In genomic region chr12:54018608-54018984, GRCh38 we compare ENCODE assay signal across 9 cellular contexts. TPM values are rescaled to one million over a fixed set of nuclear protein-coding genes. Genes with fewer than 3 reads are reported as not detected.
A peak's percentile ranks its signal among the peaks of the same experiment; 100 is the strongest.
DNase-seq lines count a peak whose midpoint lies in the region; ATAC-seq and TF ChIP-seq lines count a peak whose summit lies in the region.
"Had no signal": no experiment of that assay in that cellular context is flagged by ENCODE, and none has a peak within 500 bp of the region (broad histone marks: within the 10 kb centered on the region; RNA-seq: fewer than 3 reads in every experiment).

No MANE protein-coding gene starts in this region.

- H3K4me3 ChIP-seq in SJCRH30 (peak overlapping the region; percentile 69), iPS-18c (ENCODE audit: insufficient read depth, low read depth, low read length) (peak overlapping the region; percentile 34; the same call in 1 of the 2 replicates)

- no peaks in the 10 kb centered on the region for H3K36me3 ChIP-seq in SJCRH30

- no peaks in the 10 kb centered on the region for H3K27me3 ChIP-seq in SJCRH30

- H3K27ac ChIP-seq in SJCRH30 = peak overlapping the region; percentile 82

- no peak for TF ChIP-seq CTCF in type B pancreatic cell (conservative IDR thresholded peaks at IDR 0.05)

- no peaks in the 10 kb centered on the region for H3K9me3 ChIP-seq in SJCRH30 (replicated peaks)
- peaks cover 2% of the 10 kb centered on the region for H3K9me3 ChIP-seq in iPS-18c (ENCODE audit: control insufficient read depth, insufficient read depth, low read length)

- H3K9me3 Mint-ChIP-seq in activated naive CD4-positive, alpha-beta T cell treated with anti-CD3 and anti-CD28 coated beads, Interleukin-2, amount 10 ng/mL, durations not matched to agents 7 days and 5 days = no peaks in the 10 kb centered on the region
- H3K9me3 Mint-ChIP-seq in type B pancreatic cell = no peaks in the 10 kb centered on the region

- H3K27ac Mint-ChIP-seq in activated naive CD4-positive, alpha-beta T cell treated with anti-CD3 and anti-CD28 coated beads, Interleukin-2, amount 10 ng/mL, durations not matched to agents 7 days and 5 days = no peak overlapping the region
- no peak overlapping the region for H3K27ac Mint-ChIP-seq in type B pancreatic cell

- H3K4me3 Mint-ChIP-seq in activated naive CD4-positive, alpha-beta T cell treated with anti-CD3 and anti-CD28 coated beads, Interleukin-2, amount 10 ng/mL, durations not matched to agents 7 days and 5 days = peak overlapping the region; percentile 73
- peak overlapping the region; percentile 86 for H3K4me3 Mint-ChIP-seq in type B pancreatic cell

- peaks cover 6% of the 10 kb centered on the region for H3K4me1 ChIP-seq in SJCRH30

- no peak for DNase-seq in activated naive CD4-positive, alpha-beta T cell treated with anti-CD3 and anti-CD28 coated beads, Interleukin-2, amount 10 ng/mL, durations not matched to agents 7 days and 5 days
- no peak for DNase-seq in activated naive CD4-positive, alpha-beta T cell (lab: John Stamatoyannopoulos, UW)
- DNase-seq in SJCRH30 (peak; percentile 40 to 49), type B pancreatic cell (ENCODE audit: extremely low spot score, unreplicated experiment) (no peak), NCI-H345 treated with DMSO at 0.1 percent for 48 hours (lab: John Stamatoyannopoulos, UW; ENCODE audit: unreplicated experiment) (no peak)

- H3K36me3 Mint-ChIP-seq in activated naive CD4-positive, alpha-beta T cell treated with anti-CD3 and anti-CD28 coated beads, Interleukin-2, amount 10 ng/mL, durations not matched to agents 7 days and 5 days = no peaks in the 10 kb centered on the region
- peaks cover 4% of the 10 kb centered on the region for H3K36me3 Mint-ChIP-seq in type B pancreatic cell

- CTCF ChIA-PET in activated naive CD4-positive, alpha-beta T cell treated with anti-CD3 and anti-CD28 coated beads, Interleukin-2, amount 10 ng/mL, durations not matched to agents 7 days and 5 days (lab: Charles Lee) = no interaction called here

- H3K27me3 Mint-ChIP-seq in activated naive CD4-positive, alpha-beta T cell treated with anti-CD3 and anti-CD28 coated beads, Interleukin-2, amount 10 ng/mL, durations not matched to agents 7 days and 5 days = peaks cover 100% of the 10 kb centered on the region
- peaks cover 91% of the 10 kb centered on the region for H3K27me3 Mint-ChIP-seq in type B pancreatic cell

- ATAC-seq in GM18502 (IDR thresholded peaks at IDR 0.05; ENCODE audit: poor library complexity, unreplicated experiment) (no peak), HG02981 (IDR thresholded peaks at IDR 0.05; ENCODE audit: unreplicated experiment) (no peak)

- H3K4me1 Mint-ChIP-seq in activated naive CD4-positive, alpha-beta T cell treated with anti-CD3 and anti-CD28 coated beads, Interleukin-2, amount 10 ng/mL, durations not matched to agents 7 days and 5 days = peaks cover 26% of the 10 kb centered on the region
- H3K4me1 Mint-ChIP-seq in type B pancreatic cell (ENCODE audit: unreplicated experiment) = peaks cover 24% of the 10 kb centered on the region

RNA-seq across cellular contexts. Expression of gene HOXC6, which starts 9.6 kb away (rescaled TPM):
- 1.3 and 2.2 TPM in 2 replicates for total RNA-seq in SJCRH30 (2014; rRNA removed; shearing (Covaris generic))
- 4.8 and 23.0 TPM in 2 replicates for total RNA-seq in type B pancreatic cell (ENCODE audit: low replicate concordance)
- total RNA-seq: activated CD8-positive, alpha-beta memory T cell treated with anti-CD3 and anti-CD28 coated beads for 36 hours had no signal

RNA-seq across cellular contexts. Expression of gene HOXC8, which starts 9.8 kb away (rescaled TPM):
- total RNA-seq in SJCRH30 (2014; rRNA removed; shearing (Covaris generic)) = 0.05 TPM in 1 of 2 replicates, not detected in the other
- total RNA-seq in type B pancreatic cell (ENCODE audit: low replicate concordance) = 0.77 and 1.5 TPM in 2 replicates
- total RNA-seq: activated CD8-positive, alpha-beta memory T cell treated with anti-CD3 and anti-CD28 coated beads for 36 hours had no signal

RNA-seq across cellular contexts. Expression of gene HOXC5, which starts 14.3 kb away (rescaled TPM):
- not detected in 2 replicates for total RNA-seq in SJCRH30 (2014; rRNA removed; shearing (Covaris generic))
- 1.9 and 56.9 TPM in 2 replicates for total RNA-seq in type B pancreatic cell (ENCODE audit: low replicate concordance)
- total RNA-seq: activated CD8-positive, alpha-beta memory T cell treated with anti-CD3 and anti-CD28 coated beads for 36 hours had no signal

RNA-seq across cellular contexts. Expression of gene HOXC9, which starts 18.6 kb away (rescaled TPM):
- 5.6 and 7.1 TPM in 2 replicates for total RNA-seq in SJCRH30 (2014; rRNA removed; shearing (Covaris generic))
- total RNA-seq in type B pancreatic cell (ENCODE audit: low replicate concordance) = 0.27 and 0.36 TPM in 2 replicates
- total RNA-seq: activated CD8-positive, alpha-beta memory T cell treated with anti-CD3 and anti-CD28 coated beads for 36 hours had no signal

RNA-seq across cellular contexts. Expression of gene HOXC10, which starts 33.6 kb away (rescaled TPM):
- total RNA-seq in SJCRH30 (2014; rRNA removed; shearing (Covaris generic)) = 0.51 and 0.71 TPM in 2 replicates
- not detected in 2 replicates for total RNA-seq in type B pancreatic cell (ENCODE audit: low replicate concordance)
- total RNA-seq: activated CD8-positive, alpha-beta memory T cell treated with anti-CD3 and anti-CD28 coated beads for 36 hours had no signal

Comparison
In these comparisons a context has a peak if more than half of its experiments do, and no peak if none do; other contexts are left out.
1. DNase-seq: peak in SJCRH30 (2 of 2); none in activated naive CD4-positive, alpha-beta T cell treated with anti-CD3 and anti-CD28 coated beads, Interleukin-2, amount 10 ng/mL, durations not matched to agents 7 days and 5 days (single experiment), activated naive CD4-positive, alpha-beta T cell (0 of 4), type B pancreatic cell (single experiment) and NCI-H345 treated with DMSO at 0.1 percent for 48 hours (single experiment).